Comparison of ENCODE assay signal across 9 cellular contexts in genomic region chr22:23144926-23145906, GRCh38. TPM values are rescaled to one million over a fixed set of nuclear protein-coding genes. Genes with fewer than 3 reads are reported as not detected.
DNase-seq lines count a peak whose midpoint lies in the region; ATAC-seq and TF ChIP-seq lines count a peak whose summit lies in the region.
"Had no signal": no experiment of that assay in that cellular context is flagged by ENCODE, and none has a peak within 500 bp of the region (broad histone marks: within the 10 kb centered on the region; RNA-seq: fewer than 3 reads in every experiment).

RAB36 (plus strand) TSS chr22:23145477; CDS start chr22:23146617, 1,140 bp downstream.

- H3K27ac Mint-ChIP-seq in CD4-positive, alpha-beta T cell: peak within 1 kb of the TSS; percentile 94

- peaks cover 50% of the 10 kb centered on the region for H3K4me1 Mint-ChIP-seq in CD4-positive, alpha-beta T cell (ENCODE audit: low read depth)

- peak within 1 kb of the TSS; percentile 54 for H3K27ac ChIP-seq in CD4-positive, alpha-beta T cell (ENCODE audit: low read depth, low read length)
- H3K27ac ChIP-seq: HL-60 had no signal

- no peak for TF ChIP-seq POLR2A in lower leg skin (IDR thresholded peaks at IDR 0.05)

- no peak for TF ChIP-seq CTCF in CD4-positive, alpha-beta T cell (IDR thresholded peaks at IDR 0.05)
- no peak for TF ChIP-seq CTCF in lower leg skin (IDR thresholded peaks at IDR 0.05)

- CTCF ChIA-PET in CD4-positive, alpha-beta T cell (lab: Charles Lee): interaction anchor here (0.8 to 2.3 kb wide), 6 partner anchors 12 to 137 kb away, joined by 3 to 9 read pairs (median 6); no protein-coding TSS in a partner anchor

- peak; percentile 70 to 96 (median 86) for DNase-seq in CD4-positive, alpha-beta T cell
- DNase-seq in NCI-H748 (lab: John Stamatoyannopoulos, UW; ENCODE audit: unreplicated experiment): peak; percentile 99
- DNase-seq in activated CD8-positive, alpha-beta memory T cell treated with anti-CD3 and anti-CD28 coated beads for 4 hours (ENCODE audit: low read depth in 2 of 2): peak; percentile 51 to 70
- DNase-seq in effector CD4-positive, alpha-beta T cell: peak; percentile 91
- peak; percentile 95 to 98 for DNase-seq in lower leg skin (ENCODE audit: low spot score in 2 of 2)
- DNase-seq in stimulated activated CD4-positive, alpha-beta T cell treated with anti-CD3 and anti-CD28 coated beads, Interleukin-2, amount 100 ng/mL, for 48 hours: peak; percentile 72 to 80

- H3K4me3 Mint-ChIP-seq in CD4-positive, alpha-beta T cell: peak within 1 kb of the TSS; percentile 89

- no peaks in the 10 kb centered on the region for H3K27me3 ChIP-seq in CD4-positive, alpha-beta T cell (ENCODE audit: control insufficient read depth, insufficient read depth, low read length)

- H3K36me3 Mint-ChIP-seq in CD4-positive, alpha-beta T cell (ENCODE audit: low read depth): no peaks in the 10 kb centered on the region

- intact Hi-C loops in CD4-positive, alpha-beta T cell (cut with DNase I, micrococcal nuclease): loop anchor here (5.0 to 10.0 kb wide), 3 partner anchors 37 to 1410 kb away; partner anchors contain the start of genes BCR (in 1 of the 2), GUCD1 (in 1 of the 2), RGL4 (in 1 of the 2) and SNRPD3 (in 1 of the 2)
- intact Hi-C loops in lower leg skin (cut with DNase I; ENCODE audit: low total_unique reads): no loop called here

- ATAC-seq in CD4-positive, alpha-beta T cell (ENCODE audit: poor library complexity): peak; percentile 52
- ATAC-seq in HG02973 (IDR thresholded peaks at IDR 0.05; ENCODE audit: unreplicated experiment) (peak; percentile 35), HG03378 (IDR thresholded peaks at IDR 0.05; ENCODE audit: unreplicated experiment) (no peak)

- no peaks in the 10 kb centered on the region for H3K27me3 Mint-ChIP-seq in CD4-positive, alpha-beta T cell

- POLR2A ChIA-PET in CD4-positive, alpha-beta T cell (lab: Charles Lee): no interaction called here

- H3K4me3 ChIP-seq in lower leg skin (ENCODE audit: low read depth, poor library complexity, severe bottlenecking): peak within 1 kb of the TSS; percentile 11

- 2 to 5% methylated on average over 58 of the region's 62 CpGs for WGBS in lower leg skin, 2 donors

- no peaks in the 10 kb centered on the region for H3K9me3 ChIP-seq in CD4-positive, alpha-beta T cell (ENCODE audit: control insufficient read depth, low read length)

- H3K9me3 Mint-ChIP-seq in CD4-positive, alpha-beta T cell: no peaks in the 10 kb centered on the region

RNA-seq across cellular contexts. Expression of gene RAB36, which starts in this region (rescaled TPM):
- under 1 TPM; 0.77 to 0.87 TPM for total RNA-seq in CD4-positive, alpha-beta T cell
- total RNA-seq in lower leg skin: 1 to 10 TPM; 1.2 to 3.6 (median 1.8) TPM

Comparison
In these comparisons a context has a peak if more than half of its experiments do, and no peak if none do; other contexts are left out.
1. Peak in DNase-seq, ATAC-seq and H3K27ac ChIP-seq in CD4-positive, alpha-beta T cell; RNA of the gene not detected or under 1 TPM.